ENCODE assay signal across 1 cellular context in the genomic region with DNA sequence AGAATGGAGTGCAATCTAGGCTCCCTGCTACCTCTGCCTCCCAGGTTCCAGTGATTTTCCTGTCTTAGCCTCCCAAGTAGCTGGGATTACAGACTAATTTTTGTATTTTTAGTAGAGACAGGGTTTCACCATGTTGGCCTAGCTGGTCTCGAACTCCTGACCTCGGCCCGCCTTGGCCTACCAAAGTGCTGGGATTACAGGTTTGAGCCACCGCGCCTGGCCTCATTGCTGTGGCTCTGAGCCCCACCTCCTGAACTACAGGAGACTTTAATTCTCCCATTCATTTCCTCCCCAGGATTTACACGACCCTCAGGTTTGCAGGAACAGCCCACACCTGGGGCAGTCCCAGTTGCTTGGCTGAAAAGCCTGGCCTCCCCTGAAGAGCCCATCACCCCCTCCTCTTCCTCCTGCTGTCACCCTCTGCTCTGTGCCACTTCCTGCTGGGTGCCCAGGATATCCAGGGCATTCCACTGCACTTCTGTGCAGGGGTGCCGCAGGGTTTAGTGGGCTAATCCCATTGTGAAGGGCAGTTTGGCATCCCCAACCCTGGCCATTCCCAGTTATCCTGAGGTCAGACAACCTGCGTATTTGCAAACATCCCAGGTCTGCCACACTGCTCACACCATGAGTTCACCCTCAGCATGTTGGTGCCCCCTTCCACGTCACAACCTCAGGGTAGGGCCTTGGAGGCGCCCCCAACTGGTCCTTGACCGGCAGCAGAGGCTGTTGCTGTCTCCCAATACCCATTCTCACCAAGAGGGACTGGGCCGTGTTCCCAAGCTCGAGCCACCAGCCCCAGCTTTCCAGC.
TF ChIP-seq lines count a peak whose summit lies in the region.

No MANE protein-coding gene starts in this region.

TF ChIP-seq in WTC11, 78 proteins besides CTCF, POLR2A, EP300 and RAD21 (continued from another document):
- TF ChIP-seq E2F1 (CRISPR knock-in tag; IDR thresholded peaks at IDR 0.05) (no peak), ELF4 (CRISPR knock-in tag; IDR thresholded peaks at IDR 0.05; ENCODE audit: low read depth) (no peak), MXD4 (CRISPR knock-in tag; IDR thresholded peaks at IDR 0.05; ENCODE audit: borderline replicate concordance) (no peak), CREB1 (CRISPR knock-in tag; IDR thresholded peaks at IDR 0.05) (no peak), NR3C1 (CRISPR knock-in tag; conservative IDR thresholded peaks at IDR 0.05; ENCODE audit: low read depth) (no peak), RORB (CRISPR knock-in tag; IDR thresholded peaks at IDR 0.05) (no peak), CDX4 (CRISPR knock-in tag; IDR thresholded peaks at IDR 0.05; ENCODE audit: borderline replicate concordance) (no peak), ZNF396 (CRISPR knock-in tag; IDR thresholded peaks at IDR 0.05; ENCODE audit: borderline replicate concordance) (no peak)
- TF ChIP-seq, protein P1, sequence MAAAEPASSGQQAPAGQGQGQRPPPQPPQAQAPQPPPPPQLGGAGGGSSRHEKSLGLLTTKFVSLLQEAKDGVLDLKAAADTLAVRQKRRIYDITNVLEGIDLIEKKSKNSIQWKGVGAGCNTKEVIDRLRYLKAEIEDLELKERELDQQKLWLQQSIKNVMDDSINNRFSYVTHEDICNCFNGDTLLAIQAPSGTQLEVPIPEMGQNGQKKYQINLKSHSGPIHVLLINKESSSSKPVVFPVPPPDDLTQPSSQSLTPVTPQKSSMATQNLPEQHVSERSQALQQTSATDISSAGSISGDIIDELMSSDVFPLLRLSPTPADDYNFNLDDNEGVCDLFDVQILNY (CRISPR knock-in tag; IDR thresholded peaks at IDR 0.05) = no peak
- TF ChIP-seq, protein P2, sequence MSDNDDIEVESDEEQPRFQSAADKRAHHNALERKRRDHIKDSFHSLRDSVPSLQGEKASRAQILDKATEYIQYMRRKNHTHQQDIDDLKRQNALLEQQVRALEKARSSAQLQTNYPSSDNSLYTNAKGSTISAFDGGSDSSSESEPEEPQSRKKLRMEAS (CRISPR knock-in tag; IDR thresholded peaks at IDR 0.05) = no peak
